ENCODE assay signal across 9 cellular contexts in genomic region chr16:20799599-20799998, GRCh38. TPM values are rescaled to one million over a fixed set of nuclear protein-coding genes. Genes with fewer than 3 reads are reported as not detected.
A peak's percentile ranks its signal among the peaks of the same experiment; 100 is the strongest.
DNase-seq lines count a peak whose midpoint lies in the region; ATAC-seq, FAIRE-seq and TF ChIP-seq lines count a peak whose summit lies in the region.
"Had no signal": no experiment of that assay in that cellular context is flagged by ENCODE, and none has a peak within 500 bp of the region (broad histone marks: within the 10 kb centered on the region; RNA-seq: fewer than 3 reads in every experiment).

No MANE protein-coding gene starts in this region.

- no peak for ATAC-seq in Right ventricle myocardium inferior

- TF ChIP-seq CTCF in right atrium auricular region (IDR thresholded peaks at IDR 0.05) = peak; percentile 48 to 68

- intact Hi-C loops in Right ventricle myocardium inferior (cut with DNase I) = loop anchor here (2.0 kb wide), 1 partner anchor 283 kb away; no protein-coding TSS in a partner anchor

- no peak overlapping the region for H3K27ac ChIP-seq in right atrium auricular region
- H3K27ac ChIP-seq: SK-N-MC had no signal

- no peak overlapping the region for H3K4me3 ChIP-seq in right atrium auricular region
- H3K4me3 ChIP-seq: SK-N-MC had no signal

- no peaks in the 10 kb centered on the region for H3K27me3 ChIP-seq in right atrium auricular region

- in situ Hi-C loops in SK-MEL-5 (cut with HindIII; ENCODE audit: low pct_unique_long_range_greater_than_20kb, low sequenced_read_pairs) (no loop called here), KBM-7 (cut with MboI; ENCODE audit: low pct_unique_long_range_greater_than_20kb, low sequenced_read_pairs) (no loop called here)

- no peak for DNase-seq in right atrium auricular region (ENCODE audit: low spot score)
- no peak for DNase-seq in Right ventricle myocardium inferior (ENCODE audit: missing footprints)
- DNase-seq in SK-MEL-5 (ENCODE audit: low read depth, low spot score) = peak; percentile 10
- DNase-seq in frontal cortex (ENCODE audit: low spot score in 2 of 2) = no peak
- no peak for DNase-seq in retina
- DNase-seq in KBM-7 = no peak
- no peak for DNase-seq in NCI-H2081 treated with DMSO at 0.1 percent for 48 hours (lab: John Stamatoyannopoulos, UW)
- no peak for DNase-seq in hepatic stellate cell (ENCODE audit: low spot score)

- peak; percentile 96 for FAIRE-seq in frontal cortex (lab: Jason Lieb, UNC)

- no peaks in the 10 kb centered on the region for H3K9me3 ChIP-seq in right atrium auricular region

- H3K4me1 ChIP-seq in right atrium auricular region = no peaks in the 10 kb centered on the region

- peaks cover 18% of the 10 kb centered on the region for H3K36me3 ChIP-seq in right atrium auricular region

RNA-seq across cellular contexts. Expression of gene ERI2, which starts 6.7 kb away (rescaled TPM):
- total RNA-seq in right atrium auricular region (1 to 10 TPM; 4.9 to 8.0 TPM), Right ventricle myocardium inferior (9.1 TPM), frontal cortex (22.0 TPM)
- 21.2 and 29.0 TPM in 2 replicates for total RNA-seq in SK-MEL-5 (2014; rRNA removed; shearing (Covaris generic))
- polyA plus RNA-seq in SK-MEL-5 (2015; cell fraction: cytosol; rRNA removed) = 16.9 and 27.2 TPM in 2 replicates
- 65.2 and 84.0 TPM in 2 replicates for polyA plus RNA-seq in SK-MEL-5 (2015; cell fraction: nucleus; rRNA removed)

RNA-seq across cellular contexts. Expression of gene REXO5, which starts 6.7 kb away (rescaled TPM):
- 1 to 10 TPM in 1 of 2 donors, under 1 TPM in 1; 0.98 to 5.2 TPM for total RNA-seq in right atrium auricular region
- 5.8 TPM for total RNA-seq in Right ventricle myocardium inferior
- total RNA-seq in SK-MEL-5 (2014; rRNA removed; shearing (Covaris generic)) = 3.9 and 5.7 TPM in 2 replicates
- 3.6 and 5.9 TPM in 2 replicates for polyA plus RNA-seq in SK-MEL-5 (2015; cell fraction: cytosol; rRNA removed)
- polyA plus RNA-seq in SK-MEL-5 (2015; cell fraction: nucleus; rRNA removed) = 18.9 and 20.5 TPM in 2 replicates
- total RNA-seq in frontal cortex = 7.7 TPM

RNA-seq across cellular contexts. Expression of gene ACSM3, which starts 35.8 kb away (rescaled TPM):
- total RNA-seq in right atrium auricular region (10 to 100 TPM; 15.8 to 27.0 TPM), Right ventricle myocardium inferior (9.4 TPM), frontal cortex (1.6 TPM)
- 0.34 and 0.48 TPM in 2 replicates for total RNA-seq in SK-MEL-5 (2014; rRNA removed; shearing (Covaris generic))
- 0.74 and 1.5 TPM in 2 replicates for polyA plus RNA-seq in SK-MEL-5 (2015; cell fraction: cytosol; rRNA removed)
- 0.79 and 0.95 TPM in 2 replicates for polyA plus RNA-seq in SK-MEL-5 (2015; cell fraction: nucleus; rRNA removed)

RNA-seq across cellular contexts. Expression of gene THUMPD1, which starts 58.0 kb away (rescaled TPM):
- total RNA-seq in right atrium auricular region = 10 to 100 TPM; 24.3 to 26.0 TPM
- 18.3 TPM for total RNA-seq in Right ventricle myocardium inferior
- 31.9 and 34.7 TPM in 2 replicates for total RNA-seq in SK-MEL-5 (2014; rRNA removed; shearing (Covaris generic))
- 25.4 and 28.8 TPM in 2 replicates for polyA plus RNA-seq in SK-MEL-5 (2015; cell fraction: cytosol; rRNA removed)
- 43.8 and 65.1 TPM in 2 replicates for polyA plus RNA-seq in SK-MEL-5 (2015; cell fraction: nucleus; rRNA removed)
- 75.8 TPM for total RNA-seq in frontal cortex
